8 cellular contexts compared by ENCODE assay signal in genomic region chr10:109902992-109903947, GRCh38. TPM values are rescaled to one million over a fixed set of nuclear protein-coding genes. Genes with fewer than 3 reads are reported as not detected.
DNase-seq lines count a peak whose midpoint lies in the region; ATAC-seq and TF ChIP-seq lines count a peak whose summit lies in the region.

No MANE protein-coding gene starts in this region.

- no peaks in the 10 kb centered on the region for H3K79me2 ChIP-seq in H9 (ENCODE audit: insufficient read depth, low read length)

- DNase-seq in DMS 273 treated with DMSO at 0.1 percent for 48 hours (lab: John Stamatoyannopoulos, UW) (peak; percentile 91), H9 (peak; percentile 9), RPMI7951 (ENCODE audit: low read depth) (peak; percentile 28), left ventricle myocardium superior (no peak), NCI-H2107 treated with DMSO at 0.1 percent for 48 hours (lab: John Stamatoyannopoulos, UW; ENCODE audit: unreplicated experiment) (no peak), putamen (ENCODE audit: low spot score) (no peak), omental fat pad (ENCODE audit: low spot score) (no peak)
- no peak for DNase-seq in activated CD4-positive, alpha-beta T cell treated with anti-CD3 and anti-CD28 coated beads, Interleukin-2, amount 50 U/mL, for 4 hours

- no peaks in the 10 kb centered on the region for H3K23me2 ChIP-seq in H9 (ENCODE audit: insufficient read length, low read depth, low read length, poor library complexity, severe bottlenecking)

- H3K4me1 ChIP-seq in H9 (ENCODE audit: insufficient read depth, low read length): no peaks in the 10 kb centered on the region

- no peak overlapping the region for H2AFZ ChIP-seq in H9 (ENCODE audit: low read length)

- no peak overlapping the region for H4K91ac ChIP-seq in H9 (ENCODE audit: insufficient read length, low read depth, low read length)

- intact Hi-C loops in left ventricle myocardium superior (cut with micrococcal nuclease): no loop called here

- H3K27me3 Mint-ChIP-seq in H9 (ENCODE audit: low read depth): no peaks in the 10 kb centered on the region

- H2BK20ac ChIP-seq in H9 (ENCODE audit: low read depth, low read length, poor library complexity, severe bottlenecking): no peak overlapping the region

- H2BK5ac ChIP-seq in H9 (ENCODE audit: insufficient read length, low read length): no peak overlapping the region

- H3K4me1 Mint-ChIP-seq in H9: peaks cover 0 to 3% of the 10 kb centered on the region in 2 experiments; a peak in 2 of 4 replicates

- no peak overlapping the region for H4K5ac ChIP-seq in H9 (ENCODE audit: insufficient read length, low read depth, low read length)

- H2BK15ac ChIP-seq in H9 (ENCODE audit: low read depth, low read length): no peak overlapping the region

- no peak overlapping the region for H3K27ac ChIP-seq in H9 (ENCODE audit: insufficient read length, low read depth, low read length)

- H4K20me1 ChIP-seq in H9 (ENCODE audit: control insufficient read depth, insufficient read depth, insufficient read length): no peaks in the 10 kb centered on the region

- no peak overlapping the region for H3K23ac ChIP-seq in H9 (ENCODE audit: insufficient read length, low read depth, low read length)

- no peaks in the 10 kb centered on the region; the same call in 1 of the 2 replicates for H3K27me3 ChIP-seq in H9 (ENCODE audit: insufficient read depth, low read length)

- TF ChIP-seq CTCF in H9 (conservative IDR thresholded peaks at IDR 0.05) (no peak), omental fat pad (IDR thresholded peaks at IDR 0.05) (no peak)

- H3K18ac ChIP-seq in H9 (ENCODE audit: insufficient read length, low read depth, low read length): no peak overlapping the region

- no peak overlapping the region for H3T11ph ChIP-seq in H9 (ENCODE audit: low read length)

- no peak overlapping the region for H3K4ac ChIP-seq in H9 (ENCODE audit: low read depth, low read length)

- H3K79me1 ChIP-seq in H9 (ENCODE audit: insufficient read depth, low read depth, low read length, poor library complexity, severe bottlenecking): no peaks in the 10 kb centered on the region

- H3K9me3 Mint-ChIP-seq in H9: no peaks in the 10 kb centered on the region

- WGBS in H9 (ENCODE audit: extremely low coverage, insufficient read length, low lambda C conversion rate): no CpG with 5 or more reads among the region's 7 CpGs

- no peak overlapping the region for H2BK12ac ChIP-seq in H9 (ENCODE audit: insufficient read length, low read depth, low read length)

- H4K8ac ChIP-seq in H9 (replicated peaks; ENCODE audit: insufficient read length, low read depth, low read length): no peak overlapping the region

- H3K9me3 ChIP-seq in H9 (ENCODE audit: control insufficient read depth, low read depth, low read length): no peaks in the 10 kb centered on the region

- H2BK120ac ChIP-seq in H9 (ENCODE audit: low read depth, low read length, poor library complexity, severe bottlenecking): no peak overlapping the region

- H3K14ac ChIP-seq in H9 (ENCODE audit: insufficient read depth, low read length): no peak overlapping the region

- H2AK5ac ChIP-seq in H9 (ENCODE audit: insufficient read length, low read length): no peak overlapping the region

- no peak overlapping the region for H3K4me2 ChIP-seq in H9 (ENCODE audit: insufficient read depth, insufficient read length, low read length)

- peaks cover 22 to 47% (median 26%) of the 10 kb centered on the region in 3 experiments for H3K36me3 Mint-ChIP-seq in H9 (ENCODE audit: insufficient read depth in 1 of 3, low read depth in 3 of 3)

- no peak overlapping the region for H3K56ac ChIP-seq in H9 (ENCODE audit: insufficient read length, low read depth, low read length)

- H3K4me3 Mint-ChIP-seq in H9: no peak overlapping the region

- peak; percentile 26 for ATAC-seq in left ventricle myocardium superior
- ATAC-seq in omental fat pad (ENCODE audit: low FRiP score): no peak

- no peak overlapping the region for H3K9ac ChIP-seq in H9 (ENCODE audit: extremely low read depth, insufficient read length, low read length)

- H3K27ac Mint-ChIP-seq in H9: peak overlapping the region; percentile 5 to 45 (median 11); a peak in 3 of 7 replicates

RNA-seq across cellular contexts. Expression of gene XPNPEP1, which starts 20.0 kb away (rescaled TPM):
- total RNA-seq in H9 (2021) (64.4 and 71.3 TPM in 2 replicates), left ventricle myocardium superior (36.4 TPM), omental fat pad (100 to 1,000 TPM in 1 of 4 donors, 10 to 100 TPM in 3; 52.8 to 101 (median 77.6) TPM)
- total RNA-seq in RPMI7951 (2014; rRNA removed; shearing (Covaris generic)): 70.7 and 89.2 TPM in 2 replicates

Comparison
In these comparisons a context has a peak if more than half of its experiments do, and no peak if none do; other contexts are left out.
1. DNase-seq: peak in DMS 273 treated with DMSO at 0.1 percent for 48 hours (single experiment), H9 (single experiment) and RPMI7951 (single experiment); none in left ventricle myocardium superior (single experiment), NCI-H2107 treated with DMSO at 0.1 percent for 48 hours (single experiment), putamen (single experiment), omental fat pad (single experiment) and activated CD4-positive, alpha-beta T cell treated with anti-CD3 and anti-CD28 coated beads, Interleukin-2, amount 50 U/mL, for 4 hours (0 of 2).